ENCODE assay signal across 8 cellular contexts in genomic region chr3:155744091-155744625, GRCh38. TPM values are rescaled to one million over a fixed set of nuclear protein-coding genes. Genes with fewer than 3 reads are reported as not detected.
DNase-seq lines count a peak whose midpoint lies in the region; ATAC-seq, FAIRE-seq and TF ChIP-seq lines count a peak whose summit lies in the region.

No MANE protein-coding gene starts in this region.

- H3K4me3 Mint-ChIP-seq in Calu3 (ENCODE audit: low read depth, unreplicated experiment), result peak overlapping the region; percentile 84
- peak overlapping the region; percentile 93 for H3K4me3 Mint-ChIP-seq in astrocyte (ENCODE audit: unreplicated experiment)

- H3K4me2 ChIP-seq in astrocyte (ENCODE audit: low read length), result peak overlapping the region; percentile 96

- ATAC-seq in GM21619 (IDR thresholded peaks at IDR 0.05; ENCODE audit: unreplicated experiment) (peak; percentile 50), SK-N-SH treated with all-trans-retinoic acid at 6 μM for 48 hours (peak; percentile 83)

- no peaks in the 10 kb centered on the region for H3K79me2 ChIP-seq in astrocyte (ENCODE audit: insufficient read depth, low read length)

- CTCF ChIA-PET in Calu3 (lab: Charles Lee), result interaction anchor here (0.8 to 2.2 kb wide), 4 partner anchors 31 to 594 kb away, joined by 3 to 8 read pairs (median 5); partner anchors contain the start of gene C3orf33

- H3K27me3 Mint-ChIP-seq in Calu3 (ENCODE audit: unreplicated experiment) (no peaks in the 10 kb centered on the region), astrocyte (ENCODE audit: low read depth, unreplicated experiment) (peaks cover 15% of the 10 kb centered on the region)

- no peaks in the 10 kb centered on the region for H4K20me1 ChIP-seq in astrocyte (ENCODE audit: insufficient read depth, low read length)

- peak overlapping the region; percentile 96 for H2AFZ ChIP-seq in astrocyte (ENCODE audit: low read depth, low read length)

- H3K4me3 ChIP-seq in astrocyte (ENCODE audit: insufficient read depth, low read depth, low read length) (peak overlapping the region; percentile 65), iPS-18c (ENCODE audit: insufficient read depth, low read depth, low read length) (peak overlapping the region; percentile 78), skeletal muscle tissue (ENCODE audit: low read length in 3 of 3) (peak overlapping the region; percentile 82 to 84 (median 82))

- H3K36me3 Mint-ChIP-seq in Calu3 (ENCODE audit: insufficient read depth, unreplicated experiment), result peaks cover 24% of the 10 kb centered on the region
- H3K36me3 Mint-ChIP-seq in astrocyte (ENCODE audit: low read depth, unreplicated experiment), result no peaks in the 10 kb centered on the region

- H3K4me1 ChIP-seq in astrocyte (ENCODE audit: insufficient read depth, low read length) (peaks cover 14% of the 10 kb centered on the region), skeletal muscle tissue (ENCODE audit: control insufficient read depth in 3 of 3, insufficient read depth in 3 of 3, low read length in 3 of 3) (peaks cover 12 to 26% (median 14%) of the 10 kb centered on the region in 3 donors)

- no TSS peak for BruUV-seq in Calu3 (replicated peaks; lab: Mats Ljungman, UMichigan)

- no peak overlapping the region for H3K27ac ChIP-seq in astrocyte (ENCODE audit: low read depth, low read length)
- H3K27ac ChIP-seq in skeletal muscle tissue (ENCODE audit: low read depth, low read length), result no peak overlapping the region

- DNase-seq in Calu3 (peak; percentile 88), LHCN-M2 (ENCODE audit: low read depth) (peak; percentile 26), astrocyte (ENCODE audit: low read depth) (no peak), SW 1271 (lab: John Stamatoyannopoulos, UW) (no peak)

- H3K9me3 ChIP-seq in astrocyte (ENCODE audit: insufficient read depth, low read depth, low read length) (no peaks in the 10 kb centered on the region), iPS-18c (ENCODE audit: control insufficient read depth, insufficient read depth, low read length) (no peaks in the 10 kb centered on the region), skeletal muscle tissue (ENCODE audit: control insufficient read depth in 3 of 3, low read length in 3 of 3) (no peaks in the 10 kb centered on the region)

- peak overlapping the region; percentile 74 for H3K27ac Mint-ChIP-seq in Calu3 (ENCODE audit: unreplicated experiment)
- no peak overlapping the region for H3K27ac Mint-ChIP-seq in astrocyte (ENCODE audit: unreplicated experiment)

- TF ChIP-seq CTCF in Calu3 (IDR thresholded peaks at IDR 0.05; ENCODE audit: unreplicated experiment) (no peak), astrocyte (IDR thresholded peaks at IDR 0.05; ENCODE audit: insufficient read depth, low read depth, low read length) (no peak)

- H3K9ac ChIP-seq in astrocyte (ENCODE audit: low read length), result peak overlapping the region; percentile 61
- peak overlapping the region; percentile 64 to 76 (median 73) for H3K9ac ChIP-seq in skeletal muscle tissue (ENCODE audit: low read depth in 1 of 3, low read length in 3 of 3)

- H3K36me3 ChIP-seq in astrocyte (ENCODE audit: insufficient read depth, low read length), result no peaks in the 10 kb centered on the region
- no peaks in the 10 kb centered on the region for H3K36me3 ChIP-seq in skeletal muscle tissue (ENCODE audit: control insufficient read depth in 3 of 3, insufficient read depth in 3 of 3, low read length in 3 of 3)

- H3K9me3 Mint-ChIP-seq in Calu3 (ENCODE audit: low read depth, unreplicated experiment) (no peaks in the 10 kb centered on the region), astrocyte (ENCODE audit: unreplicated experiment) (no peaks in the 10 kb centered on the region)

- H3K27me3 ChIP-seq in astrocyte (ENCODE audit: insufficient read depth, low read length), result peaks cover 32% of the 10 kb centered on the region
- peaks cover 19 to 44% (median 21%) of the 10 kb centered on the region in 3 donors for H3K27me3 ChIP-seq in skeletal muscle tissue (ENCODE audit: control insufficient read depth in 3 of 3, insufficient read depth in 3 of 3, low read length in 3 of 3)

- H3K4me1 Mint-ChIP-seq in Calu3 (ENCODE audit: low read depth, unreplicated experiment) (peaks cover 63% of the 10 kb centered on the region), astrocyte (ENCODE audit: low read depth, unreplicated experiment) (peaks cover 6% of the 10 kb centered on the region)

- no peak for FAIRE-seq in astrocyte (lab: Jason Lieb, UNC)

- intact Hi-C loops in Calu3 (cut with micrococcal nuclease; ENCODE audit: unreplicated experiment), result loop anchor here (5.0 kb wide), 1 partner anchor 128 kb away; the partner anchor contains the start of gene GMPS

TF ChIP-seq in SK-N-SH treated with all-trans-retinoic acid at 6 μM for 48 hours, 23 proteins besides CTCF, POLR2A, EP300 and RAD21:
- no peak for TF ChIP-seq SNAI2 (CRISPR knock-in tag; IDR thresholded peaks at IDR 0.05)
- TF ChIP-seq, protein P1, sequence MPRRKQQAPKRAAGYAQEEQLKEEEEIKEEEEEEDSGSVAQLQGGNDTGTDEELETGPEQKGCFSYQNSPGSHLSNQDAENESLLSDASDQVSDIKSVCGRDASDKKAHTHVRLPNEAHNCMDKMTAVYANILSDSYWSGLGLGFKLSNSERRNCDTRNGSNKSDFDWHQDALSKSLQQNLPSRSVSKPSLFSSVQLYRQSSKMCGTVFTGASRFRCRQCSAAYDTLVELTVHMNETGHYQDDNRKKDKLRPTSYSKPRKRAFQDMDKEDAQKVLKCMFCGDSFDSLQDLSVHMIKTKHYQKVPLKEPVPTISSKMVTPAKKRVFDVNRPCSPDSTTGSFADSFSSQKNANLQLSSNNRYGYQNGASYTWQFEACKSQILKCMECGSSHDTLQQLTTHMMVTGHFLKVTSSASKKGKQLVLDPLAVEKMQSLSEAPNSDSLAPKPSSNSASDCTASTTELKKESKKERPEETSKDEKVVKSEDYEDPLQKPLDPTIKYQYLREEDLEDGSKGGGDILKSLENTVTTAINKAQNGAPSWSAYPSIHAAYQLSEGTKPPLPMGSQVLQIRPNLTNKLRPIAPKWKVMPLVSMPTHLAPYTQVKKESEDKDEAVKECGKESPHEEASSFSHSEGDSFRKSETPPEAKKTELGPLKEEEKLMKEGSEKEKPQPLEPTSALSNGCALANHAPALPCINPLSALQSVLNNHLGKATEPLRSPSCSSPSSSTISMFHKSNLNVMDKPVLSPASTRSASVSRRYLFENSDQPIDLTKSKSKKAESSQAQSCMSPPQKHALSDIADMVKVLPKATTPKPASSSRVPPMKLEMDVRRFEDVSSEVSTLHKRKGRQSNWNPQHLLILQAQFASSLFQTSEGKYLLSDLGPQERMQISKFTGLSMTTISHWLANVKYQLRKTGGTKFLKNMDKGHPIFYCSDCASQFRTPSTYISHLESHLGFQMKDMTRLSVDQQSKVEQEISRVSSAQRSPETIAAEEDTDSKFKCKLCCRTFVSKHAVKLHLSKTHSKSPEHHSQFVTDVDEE (CRISPR knock-in tag; IDR thresholded peaks at IDR 0.05), result no peak

RNA-seq across cellular contexts. Expression of gene PLCH1, which starts 0.7 kb away (rescaled TPM):
- total RNA-seq in Calu3 (2022) (11.6 and 13.4 TPM in 2 replicates), LHCN-M2 (2014; rRNA removed) (not detected in 2 replicates), astrocyte (0.65 and 1.2 TPM in 2 replicates), skeletal muscle tissue (0.52 TPM)
- not detected for polyA plus RNA-seq in LHCN-M2 (2012)

Comparison
In these comparisons a context has a peak if more than half of its experiments do, and no peak if none do; other contexts are left out.
1. DNase-seq: peak in Calu3 (single experiment) and LHCN-M2 (single experiment); none in astrocyte (single experiment) and SW 1271 (0 of 2).
2. Peak in every context shown above with its lines, with median percentiles within 50 percentile points of each other: H3K4me3 ChIP-seq.